ENCODE assay signal across 8 cellular contexts in the genomic region with DNA sequence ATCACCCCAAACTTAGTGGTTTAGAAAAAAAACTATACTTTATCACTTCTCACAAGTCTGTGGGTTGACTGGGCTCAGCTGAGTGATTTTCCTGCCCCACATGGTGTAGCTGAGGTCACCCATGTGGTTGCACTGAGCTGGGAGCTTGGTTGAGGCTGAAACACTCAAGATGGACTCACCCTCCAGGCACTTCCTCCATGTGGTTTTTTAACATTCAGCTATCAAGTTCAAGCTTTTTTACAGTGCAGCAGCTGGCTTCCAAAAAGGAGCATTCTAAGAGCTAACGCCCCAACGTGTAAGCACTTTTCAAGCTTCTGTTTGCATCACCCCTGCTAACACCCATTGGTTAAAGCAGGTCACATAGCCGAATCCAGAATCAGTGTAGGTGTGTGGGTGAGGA.
DNase-seq lines count a peak whose midpoint lies in the region; ATAC-seq and TF ChIP-seq lines count a peak whose summit lies in the region.

No MANE protein-coding gene starts in this region.

- H3K36me3 Mint-ChIP-seq in activated T-helper 17 cell treated with anti-CD3 and anti-CD28 coated beads, Interleukin-2, amount 50 U/mL, for 72 hours (ENCODE audit: low read depth) = peaks cover 5% of the 10 kb centered on the region

- H3K9me3 ChIP-seq in IMR-90 (ENCODE audit: control insufficient read depth, insufficient read depth, low read length) = peaks cover 3% of the 10 kb centered on the region; the same call in 1 of the 2 replicates

- H2AK5ac ChIP-seq in IMR-90 (ENCODE audit: low read depth, low read length) = peak overlapping the region; percentile 11; the same call in 1 of the 2 replicates

- DNase-seq in GM10266 (ENCODE audit: extremely low spot score) (peak; percentile 21), IMR-90 (peak; percentile 98), HuH-7 (ENCODE audit: low spot score) (no peak), activated gamma-delta T cell treated with Interleukin-2 at 50 U/mL for 16 hours (no peak), NCI-H146 treated with DMSO at 0.1 percent for 48 hours (lab: John Stamatoyannopoulos, UW; ENCODE audit: unreplicated experiment) (no peak)
- DNase-seq in stimulated activated CD8-positive, alpha-beta memory T cell treated with anti-CD3 and anti-CD28 coated beads, Interleukin-12 subunit alpha, Interleukin-12 subunit beta, amount 100 ng/mL, for 4 hours (ENCODE audit: low read depth) = peak; percentile 10

- CTCF ChIA-PET in IMR-90 (lab: Yijun Ruan, JAX) = interaction anchor here (1.2 kb wide), 1 partner anchor 36 kb away, joined by 4 read pairs; no protein-coding TSS in a partner anchor

- no peaks in the 10 kb centered on the region for H4K20me1 ChIP-seq in IMR-90 (ENCODE audit: insufficient read depth, low read length)

- H3K9ac ChIP-seq in IMR-90 (ENCODE audit: low read depth, low read length) = no peak overlapping the region

- H3K4me3 ChIP-seq in IMR-90 (ENCODE audit: insufficient read depth, low read depth, low read length) = no peak overlapping the region

- intact Hi-C loops in IMR-90 (cut with micrococcal nuclease) = no loop called here

- H3K27ac Mint-ChIP-seq in activated T-helper 17 cell treated with anti-CD3 and anti-CD28 coated beads, Interleukin-2, amount 50 U/mL, for 72 hours = peak overlapping the region; percentile 79

- H4K91ac ChIP-seq in IMR-90 (ENCODE audit: insufficient read depth, low read depth, low read length) = no peak overlapping the region

- H3K27ac ChIP-seq in IMR-90 (ENCODE audit: insufficient read depth, low read length) = no peak overlapping the region

- H3K79me1 ChIP-seq in IMR-90 (ENCODE audit: low read depth in 1 of 2, low read length in 2 of 2) = no peaks in the 10 kb centered on the region

- peaks cover 19% of the 10 kb centered on the region for H3K27me3 Mint-ChIP-seq in activated T-helper 17 cell treated with anti-CD3 and anti-CD28 coated beads, Interleukin-2, amount 50 U/mL, for 72 hours

- no peak for TF ChIP-seq POLR2A in IMR-90 (IDR thresholded peaks at IDR 0.05; ENCODE audit: low read depth, low read length)

- H3K36me3 ChIP-seq in IMR-90 (ENCODE audit: control insufficient read depth, insufficient read depth, low read length) = no peaks in the 10 kb centered on the region

- peak overlapping the region in 1 of 2 experiments; percentile 41; a peak in 1 of 4 replicates for H4K8ac ChIP-seq in IMR-90 (ENCODE audit: low read depth in 2 of 2, low read length in 2 of 2)

- 0 out of 2 replicates have a peak overlapping the region, but pooled peaks have one; percentile 18 for H2BK20ac ChIP-seq in IMR-90 (ENCODE audit: low read depth, low read length)

- H3K4me1 ChIP-seq in IMR-90 (ENCODE audit: control insufficient read depth, insufficient read depth, low read length) = no peaks in the 10 kb centered on the region; the same call in 1 of the 2 replicates

- H3K56ac ChIP-seq in IMR-90 (ENCODE audit: extremely low read depth, insufficient read depth, low read length) = no peak overlapping the region

- peak overlapping the region; percentile 41; the same call in 1 of the 2 replicates for H2BK120ac ChIP-seq in IMR-90 (ENCODE audit: low read depth, low read length)

- H3K9me1 ChIP-seq in IMR-90 (ENCODE audit: insufficient read depth, low read length) = 0 out of 2 replicates have a peak, but pooled peaks cover 2% of the 10 kb centered on the region

- POLR2A ChIA-PET in IMR-90 (lab: Charles Lee; ENCODE audit: unreplicated experiment) = interaction anchor here (0.6 kb wide), 1 partner anchor 257 kb away, joined by 3 read pairs; no protein-coding TSS in a partner anchor

- peaks cover 12% of the 10 kb centered on the region for H3K4me1 Mint-ChIP-seq in activated T-helper 17 cell treated with anti-CD3 and anti-CD28 coated beads, Interleukin-2, amount 50 U/mL, for 72 hours

- H3K23ac ChIP-seq in IMR-90 (ENCODE audit: low read depth, low read length) = no peak overlapping the region

- no peak overlapping the region for H2AK9ac ChIP-seq in IMR-90 (replicated peaks; ENCODE audit: low read depth, low read length, poor library complexity)

- in situ Hi-C loops in IMR-90 (cut with MboI; ENCODE audit: low sequenced_read_pairs) = no loop called here

- no peak overlapping the region for H2BK5ac ChIP-seq in IMR-90 (ENCODE audit: low read depth, low read length, poor library complexity, severe bottlenecking)

- no TSS peak for BruUV-seq in IMR-90 (replicated peaks; lab: Mats Ljungman, UMichigan)

- ATAC-seq in GM21529 (IDR thresholded peaks at IDR 0.05; ENCODE audit: unreplicated experiment) (peak; percentile 95), IMR-90 (ENCODE audit: low read depth) (peak; percentile 94)
- ATAC-seq in activated T-helper 17 cell treated with anti-CD3 and anti-CD28 coated beads, Interleukin-2, amount 50 U/mL, for 72 hours (replicated peaks) = peak; percentile 100

- dilution Hi-C loops in IMR-90 (cut with HindIII; ENCODE audit: low sequenced_read_pairs, unreplicated experiment) = no loop called here

- no peak overlapping the region for H3K4me2 ChIP-seq in IMR-90 (ENCODE audit: low read depth, low read length)

- no peak overlapping the region; the same call in 1 of the 2 replicates for H3K18ac ChIP-seq in IMR-90 (ENCODE audit: low read depth, low read length)

- TF ChIP-seq RAD21 in IMR-90 (IDR thresholded peaks at IDR 0.05; ENCODE audit: low read length) = peak; percentile 19; the same call in 1 of the 2 replicates

- H2AFZ ChIP-seq in IMR-90 (replicated peaks; ENCODE audit: low read length, poor library complexity) = no peak overlapping the region

- TF ChIP-seq CTCF in GM10266 (IDR thresholded peaks at IDR 0.05; ENCODE audit: control insufficient read depth, insufficient read depth, low read depth, missing control alignments) (no peak), IMR-90 (conservative IDR thresholded peaks at IDR 0.05; ENCODE audit: low read depth, low read length) (no peak)

- peak overlapping the region; percentile 38; the same call in 1 of the 2 replicates for H3K4ac ChIP-seq in IMR-90 (ENCODE audit: low read depth, low read length)

- H3K4me3 Mint-ChIP-seq in activated T-helper 17 cell treated with anti-CD3 and anti-CD28 coated beads, Interleukin-2, amount 50 U/mL, for 72 hours = peak overlapping the region; percentile 33

- no peaks in the 10 kb centered on the region for H3K9me3 Mint-ChIP-seq in activated T-helper 17 cell treated with anti-CD3 and anti-CD28 coated beads, Interleukin-2, amount 50 U/mL, for 72 hours

- H4K5ac ChIP-seq in IMR-90 (ENCODE audit: low read depth, low read length) = no peak overlapping the region

- WGBS in IMR-90 (ENCODE audit: extremely low coverage in 2 of 2, insufficient read length in 1 of 2), 2 experiments = no CpG with 5 or more reads among the region's 3 CpGs

- H2BK15ac ChIP-seq in IMR-90 (ENCODE audit: low read depth, low read length) = no peak overlapping the region

- H3K27me3 ChIP-seq in IMR-90 (ENCODE audit: control insufficient read depth, insufficient read depth, low read length) = no peaks in the 10 kb centered on the region; the same call in 1 of the 2 replicates

- H3K14ac ChIP-seq in IMR-90 (replicated peaks; ENCODE audit: low read depth, low read length) = 0 out of 2 replicates have a peak overlapping the region, but pooled peaks have one; percentile 55

TF ChIP-seq in IMR-90, 13 proteins besides CTCF, POLR2A, EP300 and RAD21:
- peak; percentile 27; the same call in 1 of the 2 replicates for TF ChIP-seq BHLHE40 (IDR thresholded peaks at IDR 0.05; ENCODE audit: low read depth, low read length)
- no peak for TF ChIP-seq CEBPB (IDR thresholded peaks at IDR 0.05; ENCODE audit: low read depth, low read length)
- peak; percentile 10; the same call in 1 of the 2 replicates for TF ChIP-seq FOS (IDR thresholded peaks at IDR 0.05; ENCODE audit: low read depth, low read length)
- TF ChIP-seq MAZ (IDR thresholded peaks at IDR 0.05; ENCODE audit: borderline replicate concordance, low read depth, low read length) = no peak
- no peak for TF ChIP-seq RFX5 (IDR thresholded peaks at IDR 0.05; ENCODE audit: low read depth, low read length)
- peak; percentile 53; the same call in 1 of the 2 replicates for TF ChIP-seq MAFK (IDR thresholded peaks at IDR 0.05; ENCODE audit: low read depth, low read length)
- TF ChIP-seq, protein P1, sequence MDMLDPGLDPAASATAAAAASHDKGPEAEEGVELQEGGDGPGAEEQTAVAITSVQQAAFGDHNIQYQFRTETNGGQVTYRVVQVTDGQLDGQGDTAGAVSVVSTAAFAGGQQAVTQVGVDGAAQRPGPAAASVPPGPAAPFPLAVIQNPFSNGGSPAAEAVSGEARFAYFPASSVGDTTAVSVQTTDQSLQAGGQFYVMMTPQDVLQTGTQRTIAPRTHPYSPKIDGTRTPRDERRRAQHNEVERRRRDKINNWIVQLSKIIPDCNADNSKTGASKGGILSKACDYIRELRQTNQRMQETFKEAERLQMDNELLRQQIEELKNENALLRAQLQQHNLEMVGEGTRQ (IDR thresholded peaks at IDR 0.05; ENCODE audit: low read depth, low read length) = peak; percentile 72
- no peak for TF ChIP-seq NFE2L2 (IDR thresholded peaks at IDR 0.05; ENCODE audit: low read depth, low read length)
- TF ChIP-seq, protein P2, sequence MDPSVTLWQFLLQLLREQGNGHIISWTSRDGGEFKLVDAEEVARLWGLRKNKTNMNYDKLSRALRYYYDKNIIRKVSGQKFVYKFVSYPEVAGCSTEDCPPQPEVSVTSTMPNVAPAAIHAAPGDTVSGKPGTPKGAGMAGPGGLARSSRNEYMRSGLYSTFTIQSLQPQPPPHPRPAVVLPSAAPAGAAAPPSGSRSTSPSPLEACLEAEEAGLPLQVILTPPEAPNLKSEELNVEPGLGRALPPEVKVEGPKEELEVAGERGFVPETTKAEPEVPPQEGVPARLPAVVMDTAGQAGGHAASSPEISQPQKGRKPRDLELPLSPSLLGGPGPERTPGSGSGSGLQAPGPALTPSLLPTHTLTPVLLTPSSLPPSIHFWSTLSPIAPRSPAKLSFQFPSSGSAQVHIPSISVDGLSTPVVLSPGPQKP (IDR thresholded peaks at IDR 0.05; ENCODE audit: borderline replicate concordance, low read depth, low read length) = no peak
- TF ChIP-seq CHD1 (IDR thresholded peaks at IDR 0.05; ENCODE audit: low read depth, low read length) = no peak
- TF ChIP-seq MXI1 (IDR thresholded peaks at IDR 0.05; ENCODE audit: borderline replicate concordance, low read depth, low read length) = peak; percentile 62; the same call in 1 of the 2 replicates
- TF ChIP-seq RCOR1 (IDR thresholded peaks at IDR 0.05; ENCODE audit: insufficient replicate concordance, low read length) = peak; percentile 35
- no peak for TF ChIP-seq SMC3 (IDR thresholded peaks at IDR 0.05; ENCODE audit: low read depth, low read length)

Comparison
In these comparisons a context has a peak if more than half of its experiments do, and no peak if none do; other contexts are left out.
1. DNase-seq: peak in GM10266 (single experiment), IMR-90 (single experiment) and stimulated activated CD8-positive, alpha-beta memory T cell treated with anti-CD3 and anti-CD28 coated beads, Interleukin-12 subunit alpha, Interleukin-12 subunit beta, amount 100 ng/mL, for 4 hours (single experiment); none in HuH-7 (single experiment), activated gamma-delta T cell treated with Interleukin-2 at 50 U/mL for 16 hours (single experiment) and NCI-H146 treated with DMSO at 0.1 percent for 48 hours (single experiment).
2. Peak in every context shown above with its lines, with median percentiles within 50 percentile points of each other: ATAC-seq.